ENCODE assay signal across 26 cellular contexts in genomic region chr7:73779517-73779916, GRCh38. TPM values are rescaled to one million over a fixed set of nuclear protein-coding genes. Genes with fewer than 3 reads are reported as not detected.
A peak's percentile ranks its signal among the peaks of the same experiment; 100 is the strongest.
DNase-seq lines count a peak whose midpoint lies in the region; ATAC-seq, FAIRE-seq and TF ChIP-seq lines count a peak whose summit lies in the region.
"Had no signal": no experiment of that assay in that cellular context is flagged by ENCODE, and none has a peak within 500 bp of the region (broad histone marks: within the 10 kb centered on the region; RNA-seq: fewer than 3 reads in every experiment).

No MANE protein-coding gene starts in this region.

- H2AFZ ChIP-seq in HepG2 (ENCODE audit: low read length), result no peak overlapping the region
- H2AFZ ChIP-seq: GM23248 had no signal

- H3K27ac ChIP-seq in right lobe of liver (no peak overlapping the region), HepG2 (ENCODE audit: extremely low read length, insufficient read depth, low read length) (no peak overlapping the region), body of pancreas (peak overlapping the region in 2 of 4 donors; percentile 38 to 44), small intestine (ENCODE audit: low read depth in 1 of 2, low read length in 1 of 2) (no peak overlapping the region), testis (no peak overlapping the region)
- H3K27ac ChIP-seq: C4-2B, GM23248, HL-60, KMS-11, Peyer's patch had no signal

- no peak for TF ChIP-seq POLR2A in right lobe of liver (IDR thresholded peaks at IDR 0.05)
- TF ChIP-seq POLR2A in HepG2 (IDR thresholded peaks at IDR 0.05; ENCODE audit: insufficient read depth in 1 of 2, low read depth in 2 of 2, low read length in 2 of 2), result no peak
- TF ChIP-seq POLR2A in body of pancreas (IDR thresholded peaks at IDR 0.05), result no peak
- no peak for TF ChIP-seq POLR2A in testis (IDR thresholded peaks at IDR 0.05)

- no peaks in the 10 kb centered on the region for H3K79me2 ChIP-seq in HepG2 (ENCODE audit: insufficient read depth, low read length)

- ATAC-seq in right lobe of liver (peak in 3 of 4 donors; percentile 43), HepG2 (no peak), body of pancreas (peak; percentile 70)
- ATAC-seq: GM12878 had no signal

- DNase-seq in right lobe of liver (peak in 1 of 3 donors; percentile 24), HepG2 (ENCODE audit: low spot score) (no peak), body of pancreas (no peak), fibroblast of the aortic adventitia (ENCODE audit: low read depth) (peak; percentile 26), small intestine (peak; percentile 59), testis (no peak), GM03348 (ENCODE audit: low spot score) (no peak), ureter (ENCODE audit: low spot score) (no peak)
- DNase-seq: 8988T; CD8-positive, alpha-beta memory T cell; GM23248; NCI-H1092 treated with DMSO at 0.1 percent for 48 hours; NCI-H146; NCI-H2029; NCI-H2227 treated with DMSO at 0.1 percent for 48 hours; NCI-H510A treated with DMSO at 0.1 percent for 48 hours; NCI-H748 treated with DMSO at 0.1 percent for 48 hours; NK-92 treated with Interleukin-12 subunit alpha and Interleukin-12 subunit beta, amount 100 ng/mL, for 24 hours had no signal

- TF ChIP-seq RAD21 in HepG2 (CRISPR knock-in tag; IDR thresholded peaks at IDR 0.05), result no peak

- H3K27me3 ChIP-seq in right lobe of liver (no peaks in the 10 kb centered on the region), HepG2 (ENCODE audit: control insufficient read depth in 1 of 2, insufficient read depth in 2 of 2, low read length in 2 of 2) (no peaks in the 10 kb centered on the region), body of pancreas (no peaks in the 10 kb centered on the region), small intestine (ENCODE audit: control insufficient read depth in 2 of 2, insufficient read depth in 2 of 2, low read length in 2 of 2) (no peaks in the 10 kb centered on the region), testis (no peaks in the 10 kb centered on the region)
- H3K27me3 ChIP-seq: Peyer's patch had no signal

- in situ Hi-C loops in HepG2 (cut with HindIII; ENCODE audit: extremely low pct_ligation_motif_present, low pct_unique_long_range_greater_than_20kb), result no loop called here

- H3K4me2 ChIP-seq in HepG2 (ENCODE audit: low read depth, low read length), result no peak overlapping the region
- H3K4me2 ChIP-seq: KMS-11 had no signal

- H3K4me1 ChIP-seq in right lobe of liver (peaks cover 0 to 11% (median 4%) of the 10 kb centered on the region in 4 donors), HepG2 (ENCODE audit: insufficient read depth, low read length) (peaks cover 7% of the 10 kb centered on the region), body of pancreas (no peaks in the 10 kb centered on the region), small intestine (ENCODE audit: control insufficient read depth in 2 of 2, insufficient read depth in 1 of 2, low read depth in 1 of 2, low read length in 1 of 2) (no peaks in the 10 kb centered on the region), testis (no peaks in the 10 kb centered on the region)
- H3K4me1 ChIP-seq: HAP-1, Peyer's patch had no signal

- TF ChIP-seq CTCF in right lobe of liver (IDR thresholded peaks at IDR 0.05), result no peak
- no peak for TF ChIP-seq CTCF in HepG2 (CRISPR knock-in tag; IDR thresholded peaks at IDR 0.05)
- peak in 1 of 7 experiments; percentile 16 for TF ChIP-seq CTCF in body of pancreas (IDR thresholded peaks at IDR 0.05)
- no peak for TF ChIP-seq CTCF in fibroblast of the aortic adventitia (IDR thresholded peaks at IDR 0.05; ENCODE audit: insufficient read depth, low read length)
- no peak for TF ChIP-seq CTCF in testis (IDR thresholded peaks at IDR 0.05)

- H3K4me3 ChIP-seq in right lobe of liver (no peak overlapping the region), HepG2 (replicated peaks in 1 of 3; ENCODE audit: insufficient read depth in 1 of 3, low read depth in 2 of 3, low read length in 3 of 3) (no peak overlapping the region), body of pancreas (no peak overlapping the region), fibroblast of the aortic adventitia (ENCODE audit: low read depth, low read length) (no peak overlapping the region), small intestine (ENCODE audit: low read depth in 1 of 2, low read length in 2 of 2) (no peak overlapping the region), testis (no peak overlapping the region)
- H3K4me3 ChIP-seq: GM12878, GM23248, HAP-1, Peyer's patch had no signal

- H3K9ac ChIP-seq in HepG2 (ENCODE audit: insufficient read depth, low read depth, low read length), result no peak overlapping the region
- H3K9ac ChIP-seq: GM23248, KMS-11 had no signal

- CTCF ChIA-PET in HepG2 (lab: Yijun Ruan, JAX; ENCODE audit: low intra/inter-chr PET ratio, low total read pairs), result no interaction called here

- no peaks in the 10 kb centered on the region for H3K36me3 ChIP-seq in right lobe of liver
- H3K36me3 ChIP-seq in HepG2 (replicated peaks in 1 of 2; ENCODE audit: control insufficient read depth in 1 of 2, insufficient read depth in 2 of 2, low read length in 2 of 2), result no peaks in the 10 kb centered on the region
- H3K36me3 ChIP-seq in body of pancreas (replicated peaks in 1 of 2; ENCODE audit: insufficient read depth in 1 of 2, low read depth in 2 of 2), result no peaks in the 10 kb centered on the region
- no peaks in the 10 kb centered on the region for H3K36me3 ChIP-seq in small intestine (ENCODE audit: control insufficient read depth in 2 of 2, insufficient read depth in 2 of 2, low read length in 2 of 2)
- H3K36me3 ChIP-seq in testis (ENCODE audit: low read depth, missing control alignments), result no peaks in the 10 kb centered on the region
- H3K36me3 ChIP-seq: HAP-1, Peyer's patch had no signal

- 43% methylated on average over 1 of the region's 1 CpG for WGBS in right lobe of liver (ENCODE audit: insufficient coverage, low coverage, low lambda C conversion rate, missing lambda C conversion rate)
- 64% methylated on average over 1 of the region's 1 CpG for WGBS in HepG2 (ENCODE audit: low lambda C conversion rate)
- 24 to 58% methylated on average over 1 of the region's 1 CpG for WGBS in body of pancreas, 2 donors
- WGBS in small intestine, 3 donors, result 24 to 56% (median 42%) methylated on average over 1 of the region's 1 CpG
- WGBS in testis, 2 donors, result 56 to 66% methylated on average over 1 of the region's 1 CpG

- no peak for TF ChIP-seq EP300 in HepG2 (IDR thresholded peaks at IDR 0.05; ENCODE audit: low read depth in 2 of 2, low read length in 2 of 2)
- TF ChIP-seq EP300 in HepG2 (CRISPR knock-in tag; IDR thresholded peaks at IDR 0.05; ENCODE audit: borderline replicate concordance), result no peak

- H3K9me3 ChIP-seq in right lobe of liver, result no peaks in the 10 kb centered on the region
- no peaks in the 10 kb centered on the region for H3K9me3 ChIP-seq in HepG2 (ENCODE audit: low read length)
- no peaks in the 10 kb centered on the region for H3K9me3 ChIP-seq in body of pancreas
- no peaks in the 10 kb centered on the region for H3K9me3 ChIP-seq in small intestine (ENCODE audit: control insufficient read depth, low read depth)
- no peaks in the 10 kb centered on the region for H3K9me3 ChIP-seq in testis
- H3K9me3 ChIP-seq: HAP-1, Peyer's patch had no signal

- intact Hi-C loops in right lobe of liver (cut with DNase I) (no loop called here), HepG2 (cut with micrococcal nuclease; ENCODE audit: unreplicated experiment) (no loop called here), body of pancreas (cut with DNase I) (no loop called here), testis (cut with DNase I; ENCODE audit: low total_unique reads) (no loop called here)

- H4K20me1 ChIP-seq in HepG2 (ENCODE audit: insufficient read depth, low read length), result no peaks in the 10 kb centered on the region

- POLR2A ChIA-PET in HepG2 (lab: Yijun Ruan, JAX), result no interaction called here

- no peak for FAIRE-seq in HepG2 (lab: Jason Lieb, UNC)
- no peak for FAIRE-seq in small intestine (lab: Jason Lieb, UNC)
- FAIRE-seq: D721Med, GM12878 had no signal

- no TSS peak for BruUV-seq in HepG2 (replicated peaks; lab: Mats Ljungman, UMichigan)

RNA-seq across cellular contexts. Expression of gene CLDN3, which starts 9.4 kb away (rescaled TPM):
- total RNA-seq in right lobe of liver (10 to 100 TPM; 16.1 to 37.3 (median 19.9) TPM), HepG2 (2016; rRNA removed; fragmentation: Illumina TruSeq; extraction: Trizol) (0.31 TPM in 1 of 2 replicates, not detected in the other), body of pancreas (100 to 1,000 TPM in 1 of 2 donors, 10 to 100 TPM in 1; 94.2 to 150 TPM), fibroblast of the aortic adventitia (ENCODE audit: low replicate concordance) (not detected in 2 replicates), testis (1 to 10 TPM; 1.9 to 5.1 TPM), ureter (6.8 TPM)
- 0.40 TPM in 1 of 2 replicates, not detected in the other for total RNA-seq in HepG2 (2016; cell fraction: cytosol; rRNA removed; fragmentation: Illumina TruSeq; extraction: Trizol; ENCODE audit: low read depth)
- 0.32 TPM in 1 of 2 replicates, not detected in the other for total RNA-seq in HepG2 (2016; cell fraction: insoluble cytoplasmic fraction; rRNA removed; fragmentation: Illumina TruSeq; extraction: Trizol)
- 0.19 TPM in 1 of 2 replicates, not detected in the other for total RNA-seq in HepG2 (2016; cell fraction: membrane; rRNA removed; fragmentation: Illumina TruSeq; extraction: Trizol)
- 0.40 and 0.50 TPM in 2 replicates for total RNA-seq in HepG2 (2016; cell fraction: nucleus; rRNA removed; fragmentation: Illumina TruSeq; extraction: Trizol)
- polyA plus RNA-seq in HepG2 (2011; rRNA removed) (0.51 and 0.59 TPM in 2 replicates), small intestine (100 to 1,000 TPM; 236 to 394 (median 302) TPM), testis (ENCODE audit: insufficient read depth, low read depth, low replicate concordance) (6.1 TPM)
- polyA plus RNA-seq in HepG2 (2011; cell fraction: cytosol; rRNA removed), result 0.59 and 1.2 TPM in 2 replicates
- polyA plus RNA-seq in HepG2 (2011; cell fraction: nucleus; rRNA removed), result 0.71 and 1.2 TPM in 2 replicates
- polyA plus RNA-seq in HepG2 (2012), result 1.0 and 1.2 TPM in 2 replicates
- 0.24 and 0.34 TPM in 2 replicates for polyA plus RNA-seq in HepG2 (2016; cell fraction: cytosol; fragmentation: Illumina TruSeq; extraction: Trizol; ENCODE audit: low read depth)
- polyA plus RNA-seq in HepG2 (2016; cell fraction: insoluble cytoplasmic fraction; fragmentation: Illumina TruSeq; extraction: Trizol; ENCODE audit: low read depth), result 0.24 and 0.32 TPM in 2 replicates
- 0.38 and 0.39 TPM in 2 replicates for polyA plus RNA-seq in HepG2 (2016; cell fraction: membrane; fragmentation: Illumina TruSeq; extraction: Trizol; ENCODE audit: low read depth)
- 0.49 and 1.4 TPM in 2 replicates for polyA plus RNA-seq in HepG2 (2016; cell fraction: nucleus; fragmentation: Illumina TruSeq; extraction: Trizol; ENCODE audit: insufficient read depth, low read depth)
- polyA minus RNA-seq in HepG2 (2011; rRNA and poly(A)+ RNA removed; ENCODE audit: low replicate concordance), result 0.26 and 0.98 TPM in 2 replicates
- polyA minus RNA-seq in HepG2 (2011; cell fraction: cytosol; rRNA and poly(A)+ RNA removed), result 0.49 and 1.1 TPM in 2 replicates
- polyA minus RNA-seq in HepG2 (2011; cell fraction: nucleus; rRNA and poly(A)+ RNA removed), result not detected in 2 replicates
- total RNA-seq: CD8-positive, alpha-beta memory T cell; GM12878; GM23248; HT1080 had no signal
- polyA plus RNA-seq: CD8-positive, alpha-beta memory T cell; GM23248 had no signal

RNA-seq across cellular contexts. Expression of gene ABHD11, which starts 40.9 kb away (rescaled TPM):
- total RNA-seq in right lobe of liver (1 to 10 TPM; 5.6 to 8.4 (median 7.0) TPM), HepG2 (2016; rRNA removed; fragmentation: Illumina TruSeq; extraction: Trizol) (6.4 and 7.0 TPM in 2 replicates), body of pancreas (10 to 100 TPM; 21.5 to 22.7 TPM), fibroblast of the aortic adventitia (ENCODE audit: low replicate concordance) (5.0 and 14.8 TPM in 2 replicates), testis (10 to 100 TPM; 29.0 to 33.1 TPM), ureter (47.7 TPM)
- total RNA-seq in HepG2 (2016; cell fraction: cytosol; rRNA removed; fragmentation: Illumina TruSeq; extraction: Trizol; ENCODE audit: low read depth), result 2.5 and 2.8 TPM in 2 replicates
- total RNA-seq in HepG2 (2016; cell fraction: insoluble cytoplasmic fraction; rRNA removed; fragmentation: Illumina TruSeq; extraction: Trizol), result 6.2 and 6.4 TPM in 2 replicates
- total RNA-seq in HepG2 (2016; cell fraction: membrane; rRNA removed; fragmentation: Illumina TruSeq; extraction: Trizol), result 3.3 and 3.6 TPM in 2 replicates
- total RNA-seq in HepG2 (2016; cell fraction: nucleus; rRNA removed; fragmentation: Illumina TruSeq; extraction: Trizol), result 4.1 and 4.7 TPM in 2 replicates
- polyA plus RNA-seq in HepG2 (2011; rRNA removed) (7.1 and 8.1 TPM in 2 replicates), small intestine (10 to 100 TPM; 53.0 to 93.3 (median 60.1) TPM), testis (ENCODE audit: insufficient read depth, low read depth, low replicate concordance) (21.6 TPM)
- 3.7 and 7.1 TPM in 2 replicates for polyA plus RNA-seq in HepG2 (2011; cell fraction: cytosol; rRNA removed)
- polyA plus RNA-seq in HepG2 (2011; cell fraction: nucleus; rRNA removed), result 10.5 and 11.1 TPM in 2 replicates
- 2.0 and 3.1 TPM in 2 replicates for polyA plus RNA-seq in HepG2 (2012)
- 1.7 and 1.9 TPM in 2 replicates for polyA plus RNA-seq in HepG2 (2016; cell fraction: cytosol; fragmentation: Illumina TruSeq; extraction: Trizol; ENCODE audit: low read depth)
- polyA plus RNA-seq in HepG2 (2016; cell fraction: insoluble cytoplasmic fraction; fragmentation: Illumina TruSeq; extraction: Trizol; ENCODE audit: low read depth), result 7.3 and 7.9 TPM in 2 replicates
- 1.8 and 2.3 TPM in 2 replicates for polyA plus RNA-seq in HepG2 (2016; cell fraction: membrane; fragmentation: Illumina TruSeq; extraction: Trizol; ENCODE audit: low read depth)
- 8.1 and 14.0 TPM in 2 replicates for polyA plus RNA-seq in HepG2 (2016; cell fraction: nucleus; fragmentation: Illumina TruSeq; extraction: Trizol; ENCODE audit: insufficient read depth, low read depth)
- polyA minus RNA-seq in HepG2 (2011; rRNA and poly(A)+ RNA removed; ENCODE audit: low replicate concordance), result 8.6 and 26.6 TPM in 2 replicates
- polyA minus RNA-seq in HepG2 (2011; cell fraction: cytosol; rRNA and poly(A)+ RNA removed), result 0.89 and 2.6 TPM in 2 replicates
- 6.2 and 11.3 TPM in 2 replicates for polyA minus RNA-seq in HepG2 (2011; cell fraction: nucleus; rRNA and poly(A)+ RNA removed)

RNA-seq across cellular contexts. Expression of gene CLDN4, which starts 51.3 kb away (rescaled TPM):
- total RNA-seq in right lobe of liver, result 1 to 10 TPM in 5 of 6 experiments, under 1 TPM in 1; 0.56 to 3.9 (median 1.3) TPM
- total RNA-seq in HepG2 (2016; rRNA removed; fragmentation: Illumina TruSeq; extraction: Trizol), result 9.4 and 28.2 TPM in 2 replicates
- total RNA-seq in HepG2 (2016; cell fraction: cytosol; rRNA removed; fragmentation: Illumina TruSeq; extraction: Trizol; ENCODE audit: low read depth), result 4.3 and 4.7 TPM in 2 replicates
- total RNA-seq in HepG2 (2016; cell fraction: insoluble cytoplasmic fraction; rRNA removed; fragmentation: Illumina TruSeq; extraction: Trizol), result 9.9 and 28.5 TPM in 2 replicates
- total RNA-seq in HepG2 (2016; cell fraction: membrane; rRNA removed; fragmentation: Illumina TruSeq; extraction: Trizol), result 7.4 and 7.9 TPM in 2 replicates
- 24.8 and 28.9 TPM in 2 replicates for total RNA-seq in HepG2 (2016; cell fraction: nucleus; rRNA removed; fragmentation: Illumina TruSeq; extraction: Trizol)
- 35.7 and 47.4 TPM in 2 replicates for polyA plus RNA-seq in HepG2 (2011; rRNA removed)
- polyA plus RNA-seq in HepG2 (2011; cell fraction: cytosol; rRNA removed), result 46.8 and 65.8 TPM in 2 replicates
- polyA plus RNA-seq in HepG2 (2011; cell fraction: nucleus; rRNA removed), result 34.9 and 35.5 TPM in 2 replicates
- 16.0 and 29.2 TPM in 2 replicates for polyA plus RNA-seq in HepG2 (2012)
- 2.9 and 3.1 TPM in 2 replicates for polyA plus RNA-seq in HepG2 (2016; cell fraction: cytosol; fragmentation: Illumina TruSeq; extraction: Trizol; ENCODE audit: low read depth)
- 8.7 and 9.9 TPM in 2 replicates for polyA plus RNA-seq in HepG2 (2016; cell fraction: insoluble cytoplasmic fraction; fragmentation: Illumina TruSeq; extraction: Trizol; ENCODE audit: low read depth)
- 3.9 and 4.0 TPM in 2 replicates for polyA plus RNA-seq in HepG2 (2016; cell fraction: membrane; fragmentation: Illumina TruSeq; extraction: Trizol; ENCODE audit: low read depth)
- 34.6 and 39.8 TPM in 2 replicates for polyA plus RNA-seq in HepG2 (2016; cell fraction: nucleus; fragmentation: Illumina TruSeq; extraction: Trizol; ENCODE audit: insufficient read depth, low read depth)
- polyA minus RNA-seq in HepG2 (2011; rRNA and poly(A)+ RNA removed; ENCODE audit: low replicate concordance), result 55.3 and 116 TPM in 2 replicates
- polyA minus RNA-seq in HepG2 (2011; cell fraction: cytosol; rRNA and poly(A)+ RNA removed), result 39.1 and 50.4 TPM in 2 replicates
- polyA minus RNA-seq in HepG2 (2011; cell fraction: nucleus; rRNA and poly(A)+ RNA removed), result 8.5 and 9.7 TPM in 2 replicates
- total RNA-seq in body of pancreas, result 10 to 100 TPM; 65.6 to 76.8 TPM
- 0.54 and 0.74 TPM in 2 replicates for total RNA-seq in fibroblast of the aortic adventitia (ENCODE audit: low replicate concordance)
- 100 to 1,000 TPM; 115 to 226 (median 178) TPM for polyA plus RNA-seq in small intestine
- under 1 TPM; 0.93 to 0.94 TPM for total RNA-seq in testis
- 4.3 TPM for polyA plus RNA-seq in testis (ENCODE audit: insufficient read depth, low read depth, low replicate concordance)
- total RNA-seq in ureter, result 244 TPM
- total RNA-seq: GM23248 had no signal
- polyA plus RNA-seq: CD8-positive, alpha-beta memory T cell had no signal

Comparison
In these comparisons a context has a peak if more than half of its experiments do, and no peak if none do; other contexts are left out.
1. DNase-seq: peak in fibroblast of the aortic adventitia (single experiment) and small intestine (single experiment); none in HepG2 (single experiment), body of pancreas (0 of 4), testis (single experiment), GM03348 (single experiment) and ureter (single experiment).